ENCODE assay signal across 1 cellular context in the genomic region with DNA sequence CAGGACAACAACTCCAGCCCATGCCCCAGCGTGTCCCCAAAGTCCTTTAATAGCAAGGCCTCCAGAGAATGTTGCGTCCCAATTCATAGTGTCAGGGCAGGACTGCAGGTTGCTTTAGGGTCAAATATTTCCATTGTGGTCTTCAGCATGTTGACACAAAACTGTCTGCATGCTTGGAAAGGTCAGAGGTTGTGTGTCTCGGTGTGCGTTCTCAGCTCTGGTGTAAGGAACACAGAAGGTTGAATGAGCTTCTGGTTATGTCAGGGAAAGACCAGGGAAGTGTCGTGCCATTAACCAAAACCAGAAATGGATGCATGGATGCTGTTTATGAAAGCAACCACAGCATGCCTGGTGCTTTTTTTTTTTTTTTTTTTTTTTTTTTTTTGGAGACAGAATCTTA.
TF ChIP-seq lines count a peak whose summit lies in the region.

No MANE protein-coding gene starts in this region.

TF ChIP-seq in HepG2, 621 proteins besides CTCF, POLR2A, EP300 and RAD21 (continued from another document):
- peak; percentile 25; the same call in 1 of the 2 replicates for TF ChIP-seq HNF4A (CRISPR knock-in tag; IDR thresholded peaks at IDR 0.05)
- TF ChIP-seq HHEX (CRISPR knock-in tag; IDR thresholded peaks at IDR 0.05), result 0 out of 2 replicates have a peak, but pooled peaks have one; percentile 34
- TF ChIP-seq PHF21A (CRISPR knock-in tag; IDR thresholded peaks at IDR 0.05), result 0 out of 2 replicates have a peak, but pooled peaks have one; percentile 41
TF ChIP-seq in HepG2: peak in this region for 50; not testable (repeated sequence) for 571.
